Comparison of ENCODE assay signal across 8 cellular contexts in genomic region chr7:23013715-23014649, GRCh38. TPM values are rescaled to one million over a fixed set of nuclear protein-coding genes. Genes with fewer than 3 reads are reported as not detected.
DNase-seq lines count a peak whose midpoint lies in the region; ATAC-seq and TF ChIP-seq lines count a peak whose summit lies in the region.

Gene HYCC1, minus strand, starts transcription at chr7:23014130. Its CDS starts 23,019 bp downstream, at chr7:22991111.

- H3K27ac ChIP-seq in BLaER1 treated with 17β-estradiol and CSF1 and Interleukin-3, amounts not matched to agents 10 nM and 100 nM, result peak within 1 kb of the TSS; percentile 69 to 86 (median 76)
- H3K27ac ChIP-seq in colonic mucosa, result peak within 1 kb of the TSS; percentile 57

- peak; percentile 59 for TF ChIP-seq CTCF in colonic mucosa (IDR thresholded peaks at IDR 0.05)

- peaks cover 0 to 16% (median 4%) of the 10 kb centered on the region in 11 experiments; a peak in 8 of 22 replicates for H3K9me3 ChIP-seq in BLaER1 treated with 17β-estradiol and CSF1 and Interleukin-3, amounts not matched to agents 10 nM and 100 nM (replicated peaks in 1 of 11)
- no peaks in the 10 kb centered on the region for H3K9me3 ChIP-seq in colonic mucosa

- peaks cover 28 to 87% (median 58%) of the 10 kb centered on the region in 10 experiments for H3K4me1 ChIP-seq in BLaER1 treated with 17β-estradiol and CSF1 and Interleukin-3, amounts not matched to agents 10 nM and 100 nM
- no peaks in the 10 kb centered on the region for H3K4me1 ChIP-seq in colonic mucosa

- H3K4me2 ChIP-seq in BLaER1 treated with 17β-estradiol and CSF1 and Interleukin-3, amounts not matched to agents 10 nM and 100 nM, result peak within 1 kb of the TSS; percentile 84 to 93 (median 90)

- intact Hi-C loops in colonic mucosa (cut with DNase I) (loop anchor here (10.0 kb wide), 1 partner anchor 189 kb away; the partner anchor contains the start of gene TOMM7), left colon (cut with DNase I, micrococcal nuclease) (loop anchor here in 1 of 2 donors (10.0 kb wide), 1 partner anchor 189 kb away; the partner anchor contains the start of gene TOMM7)

- H3K9ac ChIP-seq in BLaER1 treated with 17β-estradiol and CSF1 and Interleukin-3, amounts not matched to agents 10 nM and 100 nM, result peak within 1 kb of the TSS; percentile 79 to 91 (median 88)
- peak within 1 kb of the TSS; percentile 47 to 76 for H3K9ac ChIP-seq in colonic mucosa (ENCODE audit: low read depth in 2 of 2, low read length in 2 of 2)

- H4K20me1 ChIP-seq in BLaER1 treated with 17β-estradiol and CSF1 and Interleukin-3, amounts not matched to agents 10 nM and 100 nM, result peaks cover 0 to 44% (median 35%) of the 10 kb centered on the region in 11 experiments; a peak in 16 of 22 replicates

- H3K27me3 ChIP-seq in BLaER1 treated with 17β-estradiol and CSF1 and Interleukin-3, amounts not matched to agents 10 nM and 100 nM, result no peaks in the 10 kb centered on the region
- H3K27me3 ChIP-seq in colonic mucosa, result no peaks in the 10 kb centered on the region

- DNase-seq in GM19240 (ENCODE audit: insufficient read length, low spot score) (peak; percentile 77), NCI-H524 treated with DMSO at 0.1 percent for 48 hours (lab: John Stamatoyannopoulos, UW) (peak; percentile 89), colonic mucosa (peak; percentile 98), left colon (peak; percentile 99)
- DNase-seq in activated CD4-positive, alpha-beta T cell treated with anti-CD3 and anti-CD28 coated beads for 48 hours, result peak; percentile 99
- DNase-seq in stimulated activated CD4-positive, alpha-beta T cell treated with anti-CD3 and anti-CD28 coated beads, Interleukin-1b, Interleukin-23, amount 100 ng/mL, for 48 hours, result peak; percentile 100

- ATAC-seq in HG03460 (IDR thresholded peaks at IDR 0.05; ENCODE audit: unreplicated experiment) (peak; percentile 95), left colon (peak; percentile 100)

- H3K36me3 ChIP-seq in BLaER1 treated with 17β-estradiol and CSF1 and Interleukin-3, amounts not matched to agents 10 nM and 100 nM, result no peaks in the 10 kb centered on the region
- H3K36me3 ChIP-seq in colonic mucosa, result no peaks in the 10 kb centered on the region

- peak within 1 kb of the TSS; percentile 83 to 96 (median 90) for H3K4me3 ChIP-seq in BLaER1 treated with 17β-estradiol and CSF1 and Interleukin-3, amounts not matched to agents 10 nM and 100 nM
- peak within 1 kb of the TSS; percentile 78 for H3K4me3 ChIP-seq in colonic mucosa

RNA-seq across cellular contexts. Expression of gene HYCC1, which starts in this region (rescaled TPM):
- 10 to 100 TPM in 1 of 2 donors, 1 to 10 TPM in 1; 5.5 to 10.8 TPM for total RNA-seq in colonic mucosa
- 1 to 10 TPM; 6.3 to 8.0 TPM for total RNA-seq in left colon

Comparison
In these comparisons a context has a peak if more than half of its experiments do, and no peak if none do; other contexts are left out.
1. Peak in every context shown above with its lines: DNase-seq, ATAC-seq, H3K4me3 ChIP-seq and H3K27ac ChIP-seq.